28 cellular contexts compared by ENCODE assay signal in genomic region chr16:47750371-47750770, GRCh38.
"Had no signal": no experiment of that assay in that cellular context is flagged by ENCODE, and none has a peak within 500 bp of the region (broad histone marks: within the 10 kb centered on the region; RNA-seq: fewer than 3 reads in every experiment).

No MANE protein-coding gene starts in this region.

- H3K27me3 Mint-ChIP-seq: progenitor cell of endocrine pancreas, type B pancreatic cell had no signal

- H3K36me3 ChIP-seq: colonic mucosa, esophagus squamous epithelium, gastroesophageal sphincter, heart left ventricle, neutrophil, right lobe of liver, stomach, tibial artery had no signal

- H3K79me2 ChIP-seq: hepatocyte, parathyroid adenoma had no signal

- H3K27ac Mint-ChIP-seq: memory B cell; natural killer cell; progenitor cell of endocrine pancreas; stimulated activated naive B cell treated with anti-CD40 and anti-IgM and Interleukin-4, amounts not matched to agents 10 μg/mL and 1 μg/mL and 100 μg/mL, for 72 hours; type B pancreatic cell had no signal

- H3K9me3 ChIP-seq: colonic mucosa, esophagus squamous epithelium, gastroesophageal sphincter, heart left ventricle, neutrophil, right lobe of liver, stomach, testis, tibial artery had no signal

- H3K9me3 Mint-ChIP-seq: central memory CD8-positive, alpha-beta T cell; memory B cell; stimulated activated naive B cell treated with anti-CD40 and anti-IgM and Interleukin-4, amounts not matched to agents 10 μg/mL and 1 μg/mL and 100 μg/mL, for 72 hours; type B pancreatic cell had no signal

- H3K27ac ChIP-seq: colonic mucosa, esophagus squamous epithelium, gastroesophageal sphincter, heart left ventricle, hepatocyte, neutrophil, parathyroid adenoma, right lobe of liver, stomach, testis, tibial artery had no signal

- FAIRE-seq: endometrium, kidney, small intestine had no signal

- ATAC-seq: gastroesophageal sphincter; heart left ventricle; left lobe of liver; natural killer cell; right lobe of liver; stimulated activated naive B cell treated with anti-CD40 and anti-IgM and Interleukin-4, amounts not matched to agents 10 μg/mL and 1 μg/mL and 100 μg/mL, for 72 hours had no signal

- H3K4me1 ChIP-seq: colonic mucosa, esophagus squamous epithelium, gastroesophageal sphincter, heart left ventricle, parathyroid adenoma, right lobe of liver, stomach, testis, tibial artery had no signal

- H3K27me3 ChIP-seq: colonic mucosa, esophagus squamous epithelium, gastroesophageal sphincter, hepatocyte, right lobe of liver, stomach, testis, tibial artery had no signal

- H3K36me3 Mint-ChIP-seq: memory B cell; natural killer cell; stimulated activated naive B cell treated with anti-CD40 and anti-IgM and Interleukin-4, amounts not matched to agents 10 μg/mL and 1 μg/mL and 100 μg/mL, for 72 hours; type B pancreatic cell had no signal

- DNase-seq: colonic mucosa; dermis blood vessel endothelial cell; effector memory CD4-positive, alpha-beta T cell; erythroblast; esophagus squamous epithelium; heart left ventricle; kidney; natural killer cell; right lobe of liver; small intestine; stimulated activated CD4-positive, alpha-beta T cell treated with anti-CD3 and anti-CD28 coated beads, Interleukin-15, amount 100 ng/mL, for 24 hours; stimulated activated CD4-positive, alpha-beta T cell treated with anti-CD3 and anti-CD28 coated beads, Interleukin-2, amount 100 ng/mL, for 48 hours; stimulated activated naive B cell treated with anti-CD40 and anti-IgM and Interleukin-4, amounts not matched to agents 10 μg/mL and 1 μg/mL and 100 μg/mL, for 72 hours; stomach; substantia nigra; testis; tibial artery had no signal

- H2AFZ ChIP-seq: hepatocyte, parathyroid adenoma had no signal

- H3K4me1 Mint-ChIP-seq: central memory CD8-positive, alpha-beta T cell; memory B cell; natural killer cell; stimulated activated naive B cell treated with anti-CD40 and anti-IgM and Interleukin-4, amounts not matched to agents 10 μg/mL and 1 μg/mL and 100 μg/mL, for 72 hours had no signal

- H3K4me3 Mint-ChIP-seq: central memory CD8-positive, alpha-beta T cell; memory B cell; natural killer cell; stimulated activated naive B cell treated with anti-CD40 and anti-IgM and Interleukin-4, amounts not matched to agents 10 μg/mL and 1 μg/mL and 100 μg/mL, for 72 hours; type B pancreatic cell had no signal

- H3K4me3 ChIP-seq: colonic mucosa, esophagus squamous epithelium, gastroesophageal sphincter, heart left ventricle, hepatocyte, lung, right lobe of liver, stomach, testis, tibial artery had no signal

- H3K9ac ChIP-seq: parathyroid adenoma had no signal

- H3K4me2 ChIP-seq: hepatocyte had no signal
